25 cellular contexts compared by ENCODE assay signal in genomic region chr7:18703743-18704142, GRCh38.
"Had no signal": no experiment of that assay in that cellular context is flagged by ENCODE, and none has a peak within 500 bp of the region (broad histone marks: within the 10 kb centered on the region; RNA-seq: fewer than 3 reads in every experiment).

No MANE protein-coding gene starts in this region.

- H3K4me1 Mint-ChIP-seq: neural progenitor cell had no signal

- H3K4me3 Mint-ChIP-seq: immature natural killer cell; natural killer cell; neural progenitor cell; stimulated activated effector memory CD8-positive, alpha-beta T cell treated with anti-CD3 and anti-CD28 coated beads, Interleukin-12 subunit alpha, Interleukin-12 subunit beta, amount 100 ng/mL, for 72 hours had no signal

- H3K9me3 ChIP-seq: left ventricle myocardium inferior, lower lobe of right lung, prostate gland, sigmoid colon, spleen, thoracic aorta, tibial nerve, upper lobe of right lung, uterus had no signal

- H3K4me1 ChIP-seq: lower lobe of right lung, neural progenitor cell, prostate gland, sigmoid colon, spleen, tibial nerve, upper lobe of right lung, uterus had no signal

- H3K27ac ChIP-seq: dorsolateral prefrontal cortex, left ventricle myocardium inferior, lower lobe of right lung, neural progenitor cell, prostate gland, sigmoid colon, skin epidermis, spleen, thoracic aorta, tibial nerve, upper lobe of right lung, uterus had no signal

- ATAC-seq: left colon; lower lobe of right lung; natural killer cell; right cardiac atrium; stimulated activated effector memory CD8-positive, alpha-beta T cell treated with anti-CD3 and anti-CD28 coated beads, Interleukin-12 subunit alpha, Interleukin-12 subunit beta, amount 100 ng/mL, for 72 hours; stimulated activated naive CD8-positive, alpha-beta T cell treated with anti-CD3 and anti-CD28 coated beads, Interleukin-15, Interleukin-2, amounts not matched to agents 100 U/mL and 50 U/mL, for 24 hours; upper lobe of right lung had no signal

- H3K27me3 ChIP-seq: dorsolateral prefrontal cortex, neural progenitor cell, sigmoid colon, spleen, tibial nerve, upper lobe of right lung, uterus had no signal

- H3K36me3 Mint-ChIP-seq: immature natural killer cell; natural killer cell; neural progenitor cell; stimulated activated effector memory CD8-positive, alpha-beta T cell treated with anti-CD3 and anti-CD28 coated beads, Interleukin-12 subunit alpha, Interleukin-12 subunit beta, amount 100 ng/mL, for 72 hours had no signal

- H3K36me3 ChIP-seq: left ventricle myocardium inferior, lower lobe of right lung, neural progenitor cell, prostate gland, sigmoid colon, spleen, thoracic aorta, tibial nerve, upper lobe of right lung, uterus had no signal

- DNase-seq: dorsolateral prefrontal cortex; effector CD4-positive, alpha-beta T cell; hypothalamus; immature natural killer cell; islet precursor cell; kidney glomerular epithelial cell; left colon; left ventricle myocardium inferior; lower lobe of right lung; natural killer cell; right cardiac atrium; sigmoid colon; spleen; stimulated activated CD4-positive, alpha-beta T cell treated with anti-CD3 and anti-CD28 coated beads, Interleukin-15, amount 100 ng/mL, for 24 hours; stimulated activated CD4-positive, alpha-beta T cell treated with anti-CD3 and anti-CD28 coated beads, Interleukin-4, amount 100 ng/mL, for 1 hour; stimulated activated naive CD8-positive, alpha-beta T cell treated with anti-CD3 and anti-CD28 coated beads, Interleukin-15, Interleukin-2, amounts not matched to agents 100 U/mL and 50 U/mL, for 24 hours; substantia nigra; upper lobe of right lung; uterus had no signal

- H3K4me3 ChIP-seq: dorsolateral prefrontal cortex, left ventricle myocardium inferior, lower lobe of right lung, neural progenitor cell, prostate gland, sigmoid colon, skin epidermis, spleen, thoracic aorta, tibial nerve, upper lobe of right lung, uterus had no signal

- H3K9me3 Mint-ChIP-seq: natural killer cell; neural progenitor cell; stimulated activated effector memory CD8-positive, alpha-beta T cell treated with anti-CD3 and anti-CD28 coated beads, Interleukin-12 subunit alpha, Interleukin-12 subunit beta, amount 100 ng/mL, for 72 hours had no signal

- H3K27ac Mint-ChIP-seq: immature natural killer cell; natural killer cell; neural progenitor cell; stimulated activated effector memory CD8-positive, alpha-beta T cell treated with anti-CD3 and anti-CD28 coated beads, Interleukin-12 subunit alpha, Interleukin-12 subunit beta, amount 100 ng/mL, for 72 hours had no signal
